In the genomic region with DNA sequence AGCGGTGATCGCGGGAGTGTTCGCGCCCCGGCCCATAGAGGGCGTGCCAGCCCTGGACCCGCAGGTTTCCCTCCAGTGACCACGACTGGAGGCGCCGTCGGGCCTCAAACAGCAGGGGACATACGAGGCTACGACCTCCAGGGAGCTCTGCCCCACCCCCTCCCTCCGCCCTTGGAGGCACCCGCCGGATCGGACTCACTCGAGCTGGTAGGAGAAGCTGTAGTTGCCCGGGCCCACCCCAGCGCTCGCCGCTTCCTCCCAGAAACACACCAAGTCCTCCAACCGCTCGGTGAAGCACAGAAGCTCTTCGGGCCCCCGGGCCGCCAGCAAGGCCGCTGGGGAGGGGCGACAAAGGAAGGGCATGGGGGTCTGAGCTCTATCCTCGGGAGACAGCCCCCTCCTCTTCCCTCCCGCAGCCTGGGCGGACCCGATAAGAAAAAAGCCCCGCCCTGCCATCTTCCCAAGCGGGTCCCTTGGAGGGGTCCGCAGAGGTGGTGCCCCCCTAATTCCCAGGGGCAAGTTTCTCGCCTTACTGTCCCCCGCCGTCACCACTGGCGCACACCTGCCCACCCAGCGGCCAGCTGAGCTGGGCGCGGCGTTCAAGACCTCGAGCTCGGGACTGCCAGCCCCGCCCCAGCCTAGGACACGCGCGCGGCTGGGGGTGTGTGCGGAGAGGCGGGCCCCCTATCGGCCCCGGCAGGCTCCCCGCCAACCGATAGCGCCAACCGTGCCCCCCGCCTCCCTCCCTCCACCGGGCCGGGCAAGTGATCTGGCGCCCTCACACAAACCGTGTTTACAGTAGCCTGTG, we compare ENCODE assay signal across 8 cellular contexts. TPM values are rescaled to one million over a fixed set of nuclear protein-coding genes. Genes with fewer than 3 reads are reported as not detected.
A peak's percentile ranks its signal among the peaks of the same experiment; 100 is the strongest.
DNase-seq lines count a peak whose midpoint lies in the region; ATAC-seq, FAIRE-seq and TF ChIP-seq lines count a peak whose summit lies in the region.

No MANE protein-coding gene starts in this region.

- peak overlapping the region in 1 of 2 experiments; percentile 32; a peak in 1 of 4 replicates for H4K8ac ChIP-seq in IMR-90 (ENCODE audit: low read depth in 2 of 2, low read length in 2 of 2)

- WGBS in IMR-90 (ENCODE audit: extremely low coverage in 2 of 2, insufficient read length in 1 of 2), 2 experiments: 0% methylated on average over 1 of the region's 65 CpGs; no CpG with 5 or more reads in 1 of the 2 experiments

- no peak overlapping the region for H2BK120ac ChIP-seq in IMR-90 (ENCODE audit: low read depth, low read length)

- no peak overlapping the region for H4K5ac ChIP-seq in IMR-90 (ENCODE audit: low read depth, low read length)

- H3K27ac Mint-ChIP-seq in stimulated activated memory B cell treated with anti-CD40 and anti-IgM and Interleukin-4, amounts not matched to agents 10 μg/mL and 1 μg/mL and 100 μg/mL, for 72 hours: peak overlapping the region; percentile 67

- TF ChIP-seq CTCF in IMR-90 (conservative IDR thresholded peaks at IDR 0.05; ENCODE audit: low read depth, low read length) (peak; percentile 60), SU-DHL-6 (IDR thresholded peaks at IDR 0.05; ENCODE audit: insufficient read depth, low read length, poor library complexity, severe bottlenecking) (peak; percentile 61), bronchial epithelial cell (IDR thresholded peaks at IDR 0.05; ENCODE audit: insufficient read depth, low read length, severe bottlenecking) (peak; percentile 85)

- H3K36me3 ChIP-seq in IMR-90 (ENCODE audit: control insufficient read depth, insufficient read depth, low read length) (no peaks in the 10 kb centered on the region), SU-DHL-6 (ENCODE audit: low read length) (no peaks in the 10 kb centered on the region), bronchial epithelial cell (ENCODE audit: control insufficient read depth, insufficient read depth, low read length) (no peaks in the 10 kb centered on the region)

- H3K9me3 Mint-ChIP-seq in stimulated activated memory B cell treated with anti-CD40 and anti-IgM and Interleukin-4, amounts not matched to agents 10 μg/mL and 1 μg/mL and 100 μg/mL, for 72 hours: no peaks in the 10 kb centered on the region

- TF ChIP-seq POLR2A in IMR-90 (IDR thresholded peaks at IDR 0.05; ENCODE audit: low read depth, low read length): no peak

- H3K27me3 Mint-ChIP-seq in stimulated activated memory B cell treated with anti-CD40 and anti-IgM and Interleukin-4, amounts not matched to agents 10 μg/mL and 1 μg/mL and 100 μg/mL, for 72 hours: no peaks in the 10 kb centered on the region

- H3K14ac ChIP-seq in IMR-90 (replicated peaks; ENCODE audit: low read depth, low read length): no peak overlapping the region

- TF ChIP-seq RAD21 in IMR-90 (IDR thresholded peaks at IDR 0.05; ENCODE audit: low read length): peak; percentile 31

- peaks cover 15% of the 10 kb centered on the region; the same call in 1 of the 2 replicates for H3F3A ChIP-seq in SU-DHL-6 (ENCODE audit: insufficient read depth)

- peak overlapping the region; percentile 53 for H2AK5ac ChIP-seq in IMR-90 (ENCODE audit: low read depth, low read length)

- H3K79me2 ChIP-seq in SU-DHL-6 (ENCODE audit: insufficient read depth, low read length): no peaks in the 10 kb centered on the region; the same call in 1 of the 2 replicates

- H3K4me1 ChIP-seq in IMR-90 (ENCODE audit: control insufficient read depth, insufficient read depth, low read length): peaks cover 10% of the 10 kb centered on the region

- H2BK20ac ChIP-seq in IMR-90 (ENCODE audit: low read depth, low read length): no peak overlapping the region

- H3K9ac ChIP-seq in IMR-90 (ENCODE audit: low read depth, low read length) (no peak overlapping the region), SU-DHL-6 (ENCODE audit: low read length) (no peak overlapping the region)

- H3K9me1 ChIP-seq in IMR-90 (ENCODE audit: insufficient read depth, low read length): peaks cover 16% of the 10 kb centered on the region

- dilution Hi-C loops in IMR-90 (cut with HindIII; ENCODE audit: low sequenced_read_pairs, unreplicated experiment): no loop called here

- H3K9me2 ChIP-seq in SU-DHL-6 (replicated peaks; ENCODE audit: insufficient read depth, low read length): no peaks in the 10 kb centered on the region

- FAIRE-seq in bronchial epithelial cell (lab: Jason Lieb, UNC): no peak

- H3K9me3 ChIP-seq in IMR-90 (ENCODE audit: control insufficient read depth, insufficient read depth, low read length) (no peaks in the 10 kb centered on the region), SU-DHL-6 (ENCODE audit: insufficient read depth, low read length) (no peaks in the 10 kb centered on the region)

- peaks cover 50% of the 10 kb centered on the region for H3K4me1 Mint-ChIP-seq in stimulated activated memory B cell treated with anti-CD40 and anti-IgM and Interleukin-4, amounts not matched to agents 10 μg/mL and 1 μg/mL and 100 μg/mL, for 72 hours

- no peak overlapping the region for H3K4ac ChIP-seq in IMR-90 (ENCODE audit: low read depth, low read length)

- H3K4me3 ChIP-seq in IMR-90 (ENCODE audit: insufficient read depth, low read depth, low read length): peak overlapping the region; percentile 39
- H3K4me3 ChIP-seq in SU-DHL-6 (ENCODE audit: insufficient read depth, low read length, poor library complexity, severe bottlenecking): no peak overlapping the region
- H3K4me3 ChIP-seq in bronchial epithelial cell (ENCODE audit: low read depth, low read length): peak overlapping the region; percentile 27

- CTCF ChIA-PET in IMR-90 (lab: Yijun Ruan, JAX): interaction anchor here (0.6 to 1.4 kb wide), 10 partner anchors 8 to 167 kb away, joined by 3 to 10 read pairs (median 3); a partner anchor contains a TSS

- no peaks in the 10 kb centered on the region for H3K36me3 Mint-ChIP-seq in stimulated activated memory B cell treated with anti-CD40 and anti-IgM and Interleukin-4, amounts not matched to agents 10 μg/mL and 1 μg/mL and 100 μg/mL, for 72 hours

- in situ Hi-C loops in IMR-90 (cut with MboI; ENCODE audit: low sequenced_read_pairs): no loop called here

- H3K23ac ChIP-seq in IMR-90 (ENCODE audit: low read depth, low read length): peak overlapping the region; percentile 60; the same call in 1 of the 2 replicates

- H2AFZ ChIP-seq in IMR-90 (replicated peaks; ENCODE audit: low read length, poor library complexity) (peak overlapping the region; percentile 88), SU-DHL-6 (ENCODE audit: low read depth, low read length, severe bottlenecking) (no peak overlapping the region)

- H2AK9ac ChIP-seq in IMR-90 (replicated peaks; ENCODE audit: low read depth, low read length, poor library complexity): peak overlapping the region; percentile 31

- no peak overlapping the region for H3K18ac ChIP-seq in IMR-90 (ENCODE audit: low read depth, low read length)

- H3K4me2 ChIP-seq in IMR-90 (ENCODE audit: low read depth, low read length): peak overlapping the region; percentile 80
- H3K4me2 ChIP-seq in SU-DHL-6 (ENCODE audit: low read depth, low read length, poor library complexity, severe bottlenecking): peak overlapping the region; percentile 41

- H2BK5ac ChIP-seq in IMR-90 (ENCODE audit: low read depth, low read length, poor library complexity, severe bottlenecking): no peak overlapping the region

- intact Hi-C loops in IMR-90 (cut with micrococcal nuclease): loop anchor here (5.0 kb wide), 1 partner anchor 39 kb away; no protein-coding TSS in a partner anchor

- H2BK15ac ChIP-seq in IMR-90 (ENCODE audit: low read depth, low read length): no peak overlapping the region

- ATAC-seq in IMR-90 (ENCODE audit: low read depth) (no peak), left lobe of liver (peak; percentile 42), GM21576 (IDR thresholded peaks at IDR 0.05; ENCODE audit: unreplicated experiment) (no peak)
- no peak for ATAC-seq in stimulated activated memory B cell treated with anti-CD40 and anti-IgM and Interleukin-4, amounts not matched to agents 10 μg/mL and 1 μg/mL and 100 μg/mL, for 72 hours

- BruUV-seq in IMR-90 (replicated peaks; lab: Mats Ljungman, UMichigan): no TSS peak

- no peak overlapping the region; the same call in 1 of the 2 replicates for H4K91ac ChIP-seq in IMR-90 (ENCODE audit: insufficient read depth, low read depth, low read length)

- peaks cover 8 to 22% of the 10 kb centered on the region in 2 experiments for H3K79me1 ChIP-seq in IMR-90 (ENCODE audit: low read depth in 1 of 2, low read length in 2 of 2)

- H3K27ac ChIP-seq in IMR-90 (ENCODE audit: insufficient read depth, low read length) (no peak overlapping the region), SU-DHL-6 (ENCODE audit: low read depth, low read length) (no peak overlapping the region)

- H3K27me3 ChIP-seq in IMR-90 (ENCODE audit: control insufficient read depth, insufficient read depth, low read length) (no peaks in the 10 kb centered on the region; the same call in 1 of the 2 replicates), SU-DHL-6 (ENCODE audit: low read length) (no peaks in the 10 kb centered on the region), bronchial epithelial cell (ENCODE audit: control insufficient read depth, insufficient read depth, low read length) (peaks cover 5% of the 10 kb centered on the region)

- 0 out of 2 replicates have a peak, but pooled peaks cover 4% of the 10 kb centered on the region for H4K20me1 ChIP-seq in IMR-90 (ENCODE audit: insufficient read depth, low read length)
- no peaks in the 10 kb centered on the region for H4K20me1 ChIP-seq in SU-DHL-6 (ENCODE audit: low read depth, low read length)

- POLR2A ChIA-PET in IMR-90 (lab: Charles Lee; ENCODE audit: unreplicated experiment): no interaction called here

- DNase-seq in COLO668 (lab: John Stamatoyannopoulos, UW; ENCODE audit: unreplicated experiment) (peak; percentile 59), IMR-90 (no peak), bronchial epithelial cell (ENCODE audit: low read depth) (no peak), left lobe of liver (ENCODE audit: low spot score) (peak; percentile 67), middle frontal gyrus (ENCODE audit: extremely low spot score, low spot score) (no peak)

- H3K4me3 Mint-ChIP-seq in stimulated activated memory B cell treated with anti-CD40 and anti-IgM and Interleukin-4, amounts not matched to agents 10 μg/mL and 1 μg/mL and 100 μg/mL, for 72 hours: peak overlapping the region; percentile 79

- H3K56ac ChIP-seq in IMR-90 (ENCODE audit: extremely low read depth, insufficient read depth, low read length): no peak overlapping the region

RNA-seq across cellular contexts. Expression of a gene that starts 1.0 kb away (rescaled TPM):
- total RNA-seq in IMR-90 (2012; rRNA removed): 3.1 and 4.3 TPM in 2 replicates
- polyA plus RNA-seq in IMR-90 (2012; rRNA removed): 10.1 and 12.0 TPM in 2 replicates
- 11.5 and 12.4 TPM in 2 replicates for polyA plus RNA-seq in IMR-90 (2012; cell fraction: cytosol; rRNA removed)
- polyA plus RNA-seq in IMR-90 (2012; cell fraction: nucleus; rRNA removed; ENCODE audit: low replicate concordance): 9.7 and 21.2 TPM in 2 replicates
- total RNA-seq in bronchial epithelial cell: 0.26 and 1.0 TPM in 2 replicates
- total RNA-seq in left lobe of liver: 11.9 TPM

RNA-seq across cellular contexts. Expression of a gene that starts 8.6 kb away (rescaled TPM):
- 0.36 and 0.56 TPM in 2 replicates for total RNA-seq in IMR-90 (2012; rRNA removed)
- 1.6 and 2.0 TPM in 2 replicates for polyA plus RNA-seq in IMR-90 (2012; rRNA removed)
- 1.2 and 1.5 TPM in 2 replicates for polyA plus RNA-seq in IMR-90 (2012; cell fraction: cytosol; rRNA removed)
- 1.1 and 1.2 TPM in 2 replicates for polyA plus RNA-seq in IMR-90 (2012; cell fraction: nucleus; rRNA removed; ENCODE audit: low replicate concordance)
- 0.53 and 0.90 TPM in 2 replicates for total RNA-seq in bronchial epithelial cell
- 2.6 TPM for total RNA-seq in left lobe of liver

RNA-seq across cellular contexts. Expression of a gene that starts 27.9 kb away (rescaled TPM):
- total RNA-seq in IMR-90 (2012; rRNA removed) (3.9 and 4.4 TPM in 2 replicates), bronchial epithelial cell (1.8 and 6.0 TPM in 2 replicates), left lobe of liver (8.8 TPM)
- 45.2 and 50.2 TPM in 2 replicates for polyA plus RNA-seq in IMR-90 (2012; rRNA removed)
- polyA plus RNA-seq in IMR-90 (2012; cell fraction: cytosol; rRNA removed): 36.6 and 62.6 TPM in 2 replicates
- polyA plus RNA-seq in IMR-90 (2012; cell fraction: nucleus; rRNA removed; ENCODE audit: low replicate concordance): 66.7 and 132 TPM in 2 replicates

RNA-seq across cellular contexts. Expression of a gene that starts 36.0 kb away (rescaled TPM):
- total RNA-seq in IMR-90 (2012; rRNA removed) (0.18 TPM in 1 of 2 replicates, not detected in the other), bronchial epithelial cell (0.26 TPM in 2 replicates), left lobe of liver (33.4 TPM)
- 0.34 and 0.62 TPM in 2 replicates for polyA plus RNA-seq in IMR-90 (2012; rRNA removed)
- polyA plus RNA-seq in IMR-90 (2012; cell fraction: cytosol; rRNA removed): 0.27 and 0.48 TPM in 2 replicates
- 10.2 and 19.9 TPM in 2 replicates for polyA plus RNA-seq in IMR-90 (2012; cell fraction: nucleus; rRNA removed; ENCODE audit: low replicate concordance)

RNA-seq across cellular contexts. Expression of a gene that starts 36.8 kb away (rescaled TPM):
- total RNA-seq in IMR-90 (2012; rRNA removed) (4.4 and 4.7 TPM in 2 replicates), bronchial epithelial cell (7.9 and 11.1 TPM in 2 replicates), left lobe of liver (25.6 TPM)
- 14.0 and 14.3 TPM in 2 replicates for polyA plus RNA-seq in IMR-90 (2012; rRNA removed)
- polyA plus RNA-seq in IMR-90 (2012; cell fraction: cytosol; rRNA removed): 10.4 and 13.2 TPM in 2 replicates
- polyA plus RNA-seq in IMR-90 (2012; cell fraction: nucleus; rRNA removed; ENCODE audit: low replicate concordance): 85.5 and 114 TPM in 2 replicates

Comparison
In these comparisons a context has a peak if more than half of its experiments do, and no peak if none do; other contexts are left out.
1. DNase-seq: peak in COLO668 (single experiment) and left lobe of liver (single experiment); none in IMR-90 (single experiment), bronchial epithelial cell (single experiment) and middle frontal gyrus (single experiment).
2. Peak in every context shown above with its lines, with median percentiles within 50 percentile points of each other: CTCF ChIP-seq.